Comparison of ENCODE assay signal across 1 cellular context in genomic region chr17:29617125-29617480, GRCh38.
TF ChIP-seq lines count a peak whose summit lies in the region.

No MANE protein-coding gene starts in this region.

TF ChIP-seq in HEK293, 187 proteins besides CTCF, POLR2A, EP300 and RAD21 (continued from another document):
- TF ChIP-seq PRDM10 (tag by site-specific recombination; IDR thresholded peaks at IDR 0.05) (no peak), ZBTB44 (tag by site-specific recombination; IDR thresholded peaks at IDR 0.05) (peak; percentile 81), GLIS2 (tag by site-specific recombination; IDR thresholded peaks at IDR 0.05) (peak; percentile 40; the same call in 1 of the 2 replicates)
